1 cellular context compared by ENCODE assay signal in the genomic region with DNA sequence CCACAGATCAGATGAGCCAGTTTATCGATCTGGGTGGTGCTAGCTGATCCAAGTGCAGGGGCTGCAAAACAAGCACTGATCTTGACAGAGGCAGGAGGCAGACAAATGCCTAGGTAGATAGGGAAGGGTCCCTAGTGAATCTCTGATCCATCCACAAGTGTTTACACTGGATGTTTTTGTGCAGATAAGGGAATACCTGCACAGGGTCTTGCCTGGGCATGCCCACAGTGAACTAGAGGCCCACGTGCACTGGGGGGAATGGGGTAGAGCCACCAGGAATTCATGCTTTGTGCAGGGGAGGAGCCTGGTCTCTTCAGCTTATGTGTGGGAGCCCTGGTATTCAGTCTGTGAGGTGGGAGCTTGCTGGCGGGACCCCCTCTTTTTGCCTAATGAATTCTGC.
TF ChIP-seq lines count a peak whose summit lies in the region.

No MANE protein-coding gene starts in this region.

TF ChIP-seq in GM23338, 12 proteins besides CTCF, POLR2A, EP300 and RAD21 (continued from another document):
- TF ChIP-seq REST (IDR thresholded peaks at IDR 0.05; ENCODE audit: unreplicated experiment) = no peak
